1 cellular context compared by ENCODE assay signal in the genomic region with DNA sequence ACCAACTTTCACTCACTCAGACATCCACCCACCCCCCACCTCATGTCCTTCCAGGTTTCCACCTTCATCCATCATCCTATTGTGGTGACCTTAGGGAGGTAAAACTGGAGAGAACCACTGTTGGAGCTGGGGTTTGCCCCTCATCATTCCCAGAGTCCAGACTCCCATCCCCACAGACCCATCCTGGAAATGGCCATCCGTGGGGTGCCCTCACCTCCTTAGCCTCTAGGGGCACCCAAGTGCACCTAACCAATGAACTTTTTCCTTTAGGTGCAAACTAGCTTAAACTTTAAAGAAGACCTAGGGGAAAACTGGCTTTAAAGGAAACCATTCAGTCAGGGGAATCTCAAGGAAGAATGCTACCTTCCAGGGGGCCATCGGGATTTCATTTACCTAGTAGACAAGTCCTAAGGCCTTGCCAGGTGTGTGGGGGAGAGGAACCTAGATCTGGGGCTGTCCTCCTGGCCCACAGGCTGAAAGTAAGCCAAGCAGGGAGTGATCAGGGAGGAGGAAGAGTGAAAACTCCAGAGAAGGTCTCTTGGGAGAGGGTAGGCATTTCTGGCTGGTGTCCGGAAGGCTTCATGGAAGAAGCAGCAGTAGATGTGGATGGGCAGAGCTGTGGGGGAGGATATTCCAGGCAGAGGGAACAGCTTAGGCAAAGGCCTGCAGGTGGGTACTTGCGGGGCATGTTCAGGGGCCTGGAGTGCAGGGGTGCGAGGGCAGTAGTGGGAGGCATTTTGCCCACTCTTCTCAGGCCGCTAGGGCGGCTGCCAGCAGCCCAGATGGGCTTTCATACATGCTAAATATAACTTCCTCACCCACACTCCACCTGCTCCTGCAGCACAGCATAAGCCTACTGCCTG.
TF ChIP-seq lines count a peak whose summit lies in the region.

No MANE protein-coding gene starts in this region.

TF ChIP-seq in H1, 55 proteins besides CTCF, POLR2A, EP300 and RAD21:
- TF ChIP-seq KDM1A (IDR thresholded peaks at IDR 0.05; ENCODE audit: borderline replicate concordance, low read length): no peak
- TF ChIP-seq CTBP2 (IDR thresholded peaks at IDR 0.05; ENCODE audit: borderline replicate concordance, insufficient read depth, insufficient read length, low read length): no peak
- TF ChIP-seq, protein P1, sequence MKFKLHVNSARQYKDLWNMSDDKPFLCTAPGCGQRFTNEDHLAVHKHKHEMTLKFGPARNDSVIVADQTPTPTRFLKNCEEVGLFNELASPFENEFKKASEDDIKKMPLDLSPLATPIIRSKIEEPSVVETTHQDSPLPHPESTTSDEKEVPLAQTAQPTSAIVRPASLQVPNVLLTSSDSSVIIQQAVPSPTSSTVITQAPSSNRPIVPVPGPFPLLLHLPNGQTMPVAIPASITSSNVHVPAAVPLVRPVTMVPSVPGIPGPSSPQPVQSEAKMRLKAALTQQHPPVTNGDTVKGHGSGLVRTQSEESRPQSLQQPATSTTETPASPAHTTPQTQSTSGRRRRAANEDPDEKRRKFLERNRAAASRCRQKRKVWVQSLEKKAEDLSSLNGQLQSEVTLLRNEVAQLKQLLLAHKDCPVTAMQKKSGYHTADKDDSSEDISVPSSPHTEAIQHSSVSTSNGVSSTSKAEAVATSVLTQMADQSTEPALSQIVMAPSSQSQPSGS (IDR thresholded peaks at IDR 0.05; ENCODE audit: low read length): no peak
- no peak for TF ChIP-seq SIRT6 (IDR thresholded peaks at IDR 0.05; ENCODE audit: low read length)
- TF ChIP-seq RFX5 (IDR thresholded peaks at IDR 0.05; ENCODE audit: borderline replicate concordance, low read depth, low read length): no peak
- no peak for TF ChIP-seq CREB1 (IDR thresholded peaks at IDR 0.05)
- TF ChIP-seq TAF1 (IDR thresholded peaks at IDR 0.05; ENCODE audit: low read depth, low read length): no peak
- TF ChIP-seq BCL11A (IDR thresholded peaks at IDR 0.05; ENCODE audit: low read depth in 2 of 2, low read length in 2 of 2): no peak
